Comparison of ENCODE assay signal across 8 cellular contexts in genomic region chr4:2243682-2244380, GRCh38. TPM values are rescaled to one million over a fixed set of nuclear protein-coding genes. Genes with fewer than 3 reads are reported as not detected.
A peak's percentile ranks its signal among the peaks of the same experiment; 100 is the strongest.
DNase-seq lines count a peak whose midpoint lies in the region; ATAC-seq and TF ChIP-seq lines count a peak whose summit lies in the region.

No MANE protein-coding gene starts in this region.

- H3K36me3 ChIP-seq in SJCRH30 = peaks cover 8% of the 10 kb centered on the region

- H3K27ac ChIP-seq in SJCRH30 = no peak overlapping the region

- peaks cover 8% of the 10 kb centered on the region; the same call in 1 of the 2 replicates for H3K4me1 ChIP-seq in SJCRH30

- H3K4me3 Mint-ChIP-seq in neural crest cell = peak overlapping the region; percentile 81

- peaks cover 50% of the 10 kb centered on the region for H3K4me1 Mint-ChIP-seq in neural crest cell

- DNase-seq in AG08395 (ENCODE audit: low spot score) (peak; percentile 41), SJCRH30 (peak; percentile 49 to 70), epidermal melanocyte (ENCODE audit: insufficient read length, low spot score) (peak; percentile 84), neural crest cell (ENCODE audit: low read depth, low spot score) (peak; percentile 41), NCI-H345 treated with DMSO at 0.1 percent for 48 hours (lab: John Stamatoyannopoulos, UW; ENCODE audit: unreplicated experiment) (no peak)
- DNase-seq in central memory CD4-positive, alpha-beta T cell = no peak

- H3K27ac Mint-ChIP-seq in neural crest cell (ENCODE audit: unreplicated experiment) = peak overlapping the region; percentile 64

- H3K27me3 Mint-ChIP-seq in neural crest cell (ENCODE audit: low read depth) = no peaks in the 10 kb centered on the region

- H3K4me3 ChIP-seq in SJCRH30 = no peak overlapping the region

- no peaks in the 10 kb centered on the region for H3K36me3 Mint-ChIP-seq in neural crest cell (ENCODE audit: low read depth)

- H3K9me3 Mint-ChIP-seq in neural crest cell = no peaks in the 10 kb centered on the region

- ATAC-seq in HG03175 (IDR thresholded peaks at IDR 0.05; ENCODE audit: unreplicated experiment) = no peak

- H3K9me3 ChIP-seq in SJCRH30 (replicated peaks) = no peaks in the 10 kb centered on the region

- peak; percentile 21; the same call in 1 of the 2 replicates for TF ChIP-seq CTCF in GM12874 (IDR thresholded peaks at IDR 0.05; ENCODE audit: insufficient read depth, low read depth, low read length)
- TF ChIP-seq CTCF in neural crest cell (conservative IDR thresholded peaks at IDR 0.05) = peak; percentile 18

- H3K27me3 ChIP-seq in SJCRH30 = no peaks in the 10 kb centered on the region

RNA-seq across cellular contexts. Expression of gene HAUS3, which starts 1.9 kb away (rescaled TPM):
- total RNA-seq in SJCRH30 (2014; rRNA removed; shearing (Covaris generic)) = 25.0 and 29.1 TPM in 2 replicates
- 26.1 and 26.9 TPM in 2 replicates for total RNA-seq in neural crest cell

RNA-seq across cellular contexts. Expression of gene POLN, which starts 1.9 kb away (rescaled TPM):
- 1.3 and 1.4 TPM in 2 replicates for total RNA-seq in SJCRH30 (2014; rRNA removed; shearing (Covaris generic))
- total RNA-seq in neural crest cell = 4.0 and 5.6 TPM in 2 replicates

RNA-seq across cellular contexts. Expression of gene MXD4, which starts 18.1 kb away (rescaled TPM):
- 5.7 and 7.1 TPM in 2 replicates for total RNA-seq in SJCRH30 (2014; rRNA removed; shearing (Covaris generic))
- 47.1 and 54.3 TPM in 2 replicates for total RNA-seq in neural crest cell

Comparison
In these comparisons a context has a peak if more than half of its experiments do, and no peak if none do; other contexts are left out.
1. DNase-seq: peak in AG08395 (single experiment), SJCRH30 (2 of 2), epidermal melanocyte (single experiment) and neural crest cell (single experiment); none in NCI-H345 treated with DMSO at 0.1 percent for 48 hours (single experiment) and central memory CD4-positive, alpha-beta T cell (single experiment).